In the genomic region with DNA sequence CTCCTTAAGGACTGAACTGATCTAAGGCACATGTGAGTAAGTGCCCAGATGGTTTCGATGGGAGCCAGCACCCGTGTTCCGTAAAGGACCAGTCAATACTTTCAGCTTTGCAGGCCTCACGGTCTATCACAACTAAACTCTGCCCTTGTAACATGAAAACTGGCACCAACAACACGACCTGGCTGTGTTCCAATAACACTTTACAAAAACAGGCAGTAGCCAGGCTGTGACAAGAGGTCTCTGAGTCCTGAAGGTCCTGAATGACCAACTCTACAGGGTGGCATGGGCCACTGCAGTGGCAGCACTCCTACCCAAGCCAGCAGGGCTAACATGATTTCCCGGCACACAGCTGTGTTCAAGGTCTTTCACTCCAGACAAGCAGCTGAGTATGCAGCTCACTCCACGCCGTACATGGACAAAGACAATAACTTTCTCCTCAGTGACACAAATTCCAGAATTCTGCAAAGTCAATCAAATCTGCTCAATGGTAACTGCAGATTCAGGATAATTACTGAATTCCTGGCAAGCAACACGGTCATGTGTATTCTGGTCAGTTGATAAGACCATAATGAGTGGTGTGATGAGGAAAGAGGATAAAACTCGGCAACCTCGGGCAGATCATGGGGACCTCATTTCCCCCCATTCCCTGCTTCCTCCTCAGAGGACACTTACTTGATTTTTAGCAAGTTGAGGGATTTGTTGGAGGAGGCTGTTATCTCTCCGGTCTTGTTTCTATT, we compare ENCODE assay signal across 2 cellular contexts.
TF ChIP-seq lines count a peak whose summit lies in the region.

No MANE protein-coding gene starts in this region.

TF ChIP-seq in A549, 52 proteins besides CTCF, POLR2A, EP300 and RAD21:
- TF ChIP-seq EHF (CRISPR knock-in tag; IDR thresholded peaks at IDR 0.05) (no peak), RFX5 (IDR thresholded peaks at IDR 0.05) (no peak), JUN (IDR thresholded peaks at IDR 0.05) (no peak), MYC (IDR thresholded peaks at IDR 0.05; ENCODE audit: borderline replicate concordance, low read length) (no peak)
- TF ChIP-seq, protein P1, sequence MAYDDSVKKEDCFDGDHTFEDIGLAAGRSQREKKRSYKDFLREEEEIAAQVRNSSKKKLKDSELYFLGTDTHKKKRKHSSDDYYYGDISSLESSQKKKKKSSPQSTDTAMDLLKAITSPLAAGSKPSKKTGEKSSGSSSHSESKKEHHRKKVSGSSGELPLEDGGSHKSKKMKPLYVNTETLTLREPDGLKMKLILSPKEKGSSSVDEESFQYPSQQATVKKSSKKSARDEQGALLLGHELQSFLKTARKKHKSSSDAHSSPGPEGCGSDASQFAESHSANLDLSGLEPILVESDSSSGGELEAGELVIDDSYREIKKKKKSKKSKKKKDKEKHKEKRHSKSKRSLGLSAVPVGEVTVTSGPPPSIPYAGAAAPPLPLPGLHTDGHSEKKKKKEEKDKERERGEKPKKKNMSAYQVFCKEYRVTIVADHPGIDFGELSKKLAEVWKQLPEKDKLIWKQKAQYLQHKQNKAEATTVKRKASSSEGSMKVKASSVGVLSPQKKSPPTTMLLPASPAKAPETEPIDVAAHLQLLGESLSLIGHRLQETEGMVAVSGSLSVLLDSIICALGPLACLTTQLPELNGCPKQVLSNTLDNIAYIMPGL (CRISPR knock-in tag; IDR thresholded peaks at IDR 0.05; ENCODE audit: borderline replicate concordance): no peak
- TF ChIP-seq, protein P2, sequence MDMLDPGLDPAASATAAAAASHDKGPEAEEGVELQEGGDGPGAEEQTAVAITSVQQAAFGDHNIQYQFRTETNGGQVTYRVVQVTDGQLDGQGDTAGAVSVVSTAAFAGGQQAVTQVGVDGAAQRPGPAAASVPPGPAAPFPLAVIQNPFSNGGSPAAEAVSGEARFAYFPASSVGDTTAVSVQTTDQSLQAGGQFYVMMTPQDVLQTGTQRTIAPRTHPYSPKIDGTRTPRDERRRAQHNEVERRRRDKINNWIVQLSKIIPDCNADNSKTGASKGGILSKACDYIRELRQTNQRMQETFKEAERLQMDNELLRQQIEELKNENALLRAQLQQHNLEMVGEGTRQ (IDR thresholded peaks at IDR 0.05): no peak
TF ChIP-seq in A549: peak in this region for 0.

TF ChIP-seq in K562, 482 proteins besides CTCF, POLR2A, EP300 and RAD21:
- TF ChIP-seq, protein P3, sequence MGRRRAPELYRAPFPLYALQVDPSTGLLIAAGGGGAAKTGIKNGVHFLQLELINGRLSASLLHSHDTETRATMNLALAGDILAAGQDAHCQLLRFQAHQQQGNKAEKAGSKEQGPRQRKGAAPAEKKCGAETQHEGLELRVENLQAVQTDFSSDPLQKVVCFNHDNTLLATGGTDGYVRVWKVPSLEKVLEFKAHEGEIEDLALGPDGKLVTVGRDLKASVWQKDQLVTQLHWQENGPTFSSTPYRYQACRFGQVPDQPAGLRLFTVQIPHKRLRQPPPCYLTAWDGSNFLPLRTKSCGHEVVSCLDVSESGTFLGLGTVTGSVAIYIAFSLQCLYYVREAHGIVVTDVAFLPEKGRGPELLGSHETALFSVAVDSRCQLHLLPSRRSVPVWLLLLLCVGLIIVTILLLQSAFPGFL (CRISPR knock-in tag; IDR thresholded peaks at IDR 0.05): no peak
- TF ChIP-seq WHSC1 (IDR thresholded peaks at IDR 0.05; ENCODE audit: low read length): peak; percentile 18
